23 cellular contexts compared by ENCODE assay signal in genomic region chr1:198197285-198197684, GRCh38.
"Had no signal": no experiment of that assay in that cellular context is flagged by ENCODE, and none has a peak within 500 bp of the region (broad histone marks: within the 10 kb centered on the region; RNA-seq: fewer than 3 reads in every experiment).

No MANE protein-coding gene starts in this region.

- H3K27ac ChIP-seq: colonic mucosa, hepatocyte, left ventricle myocardium inferior, lower lobe of right lung, pancreas, psoas muscle, right lobe of liver, tibial artery, upper lobe of right lung, vagina had no signal

- FAIRE-seq: kidney, pancreas had no signal

- H3K4me3 Mint-ChIP-seq: endodermal cell, memory B cell, nephron had no signal

- H3K27me3 ChIP-seq: colonic mucosa, hepatocyte, pancreas, right lobe of liver, tibial artery, upper lobe of right lung, vagina had no signal

- DNase-seq: colonic mucosa; dermis blood vessel endothelial cell; endodermal cell; foreskin melanocyte; head of caudate nucleus; kidney; left cardiac atrium; left ventricle myocardium inferior; lower lobe of right lung; midbrain; occipital lobe; pancreas; psoas muscle; retina; right lobe of liver; stimulated activated CD4-positive, alpha-beta T cell treated with anti-CD3 and anti-CD28 coated beads, Interleukin-4, amount 100 ng/mL, for 1 hour; stimulated activated naive CD4-positive, alpha-beta T cell treated with Interleukin-2 at 50 U/mL for 16 hours; tibial artery; upper lobe of right lung had no signal

- ATAC-seq: pancreas, psoas muscle, right lobe of liver, upper lobe of right lung had no signal

- H3K27me3 Mint-ChIP-seq: memory B cell had no signal

- H3K4me3 ChIP-seq: colonic mucosa, hepatocyte, left ventricle myocardium inferior, lower lobe of right lung, pancreas, psoas muscle, right lobe of liver, tibial artery, upper lobe of right lung, vagina had no signal

- H3K9me3 ChIP-seq: colonic mucosa, left ventricle myocardium inferior, lower lobe of right lung, pancreas, psoas muscle, right lobe of liver, tibial artery, upper lobe of right lung, vagina had no signal

- H3K4me1 ChIP-seq: colonic mucosa, right lobe of liver had no signal

- H3K9me3 Mint-ChIP-seq: endodermal cell, memory B cell had no signal

- H3K27ac Mint-ChIP-seq: endodermal cell, memory B cell, nephron had no signal

- H3K36me3 ChIP-seq: colonic mucosa, left ventricle myocardium inferior, lower lobe of right lung, pancreas, right lobe of liver, tibial artery, upper lobe of right lung, vagina had no signal
